ENCODE assay signal across 1 cellular context in genomic region chr1:165527673-165528072, GRCh38.
TF ChIP-seq lines count a peak whose summit lies in the region.

No MANE protein-coding gene starts in this region.

TF ChIP-seq in GM23338, 12 proteins besides CTCF, POLR2A, EP300 and RAD21 (continued from another document):
- TF ChIP-seq ZNF462 (CRISPR knock-in tag; IDR thresholded peaks at IDR 0.05) (no peak), POLR2AphosphoS5 (IDR thresholded peaks at IDR 0.05; ENCODE audit: low read depth) (no peak), STAT1 (IDR thresholded peaks at IDR 0.05; ENCODE audit: unreplicated experiment) (no peak), EZH2phosphoT487 (IDR thresholded peaks at IDR 0.05; ENCODE audit: unreplicated experiment) (no peak), JUNB (IDR thresholded peaks at IDR 0.05; ENCODE audit: unreplicated experiment) (no peak), ZNF331 (CRISPR knock-in tag; IDR thresholded peaks at IDR 0.05; ENCODE audit: low read depth) (no peak), CREB1 (CRISPR knock-in tag; IDR thresholded peaks at IDR 0.05; ENCODE audit: low read depth) (no peak), EZH2 (IDR thresholded peaks at IDR 0.05; ENCODE audit: low read depth, unreplicated experiment) (no peak), REST (IDR thresholded peaks at IDR 0.05; ENCODE audit: unreplicated experiment) (no peak), ZNF114 (CRISPR knock-in tag; IDR thresholded peaks at IDR 0.05) (no peak), ETS1 (IDR thresholded peaks at IDR 0.05) (no peak)
